Comparison of ENCODE assay signal across 34 cellular contexts in the genomic region with DNA sequence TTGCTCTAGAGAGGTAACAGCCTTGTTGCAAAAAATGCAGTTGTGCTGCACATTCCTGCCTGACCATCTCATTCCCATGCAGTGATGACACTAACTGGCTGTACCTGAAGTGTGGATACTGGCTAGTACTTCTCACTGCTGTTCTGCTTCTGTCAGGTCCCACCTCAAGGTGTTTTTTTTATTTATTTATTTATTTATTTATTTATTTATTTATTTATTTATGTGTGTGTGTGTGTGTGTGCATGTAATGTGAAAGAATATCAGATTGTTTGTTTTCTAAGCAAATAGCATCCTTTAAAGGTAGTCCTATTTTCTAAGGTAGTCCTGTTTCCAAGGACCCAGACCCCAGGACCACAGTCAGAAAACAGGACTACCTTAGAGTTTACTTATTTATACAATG.
"Had no signal": no experiment of that assay in that cellular context is flagged by ENCODE, and none has a peak within 500 bp of the region (broad histone marks: within the 10 kb centered on the region; RNA-seq: fewer than 3 reads in every experiment).

No MANE protein-coding gene starts in this region.

- ATAC-seq: activated naive CD4-positive, alpha-beta T cell treated with anti-CD3 and anti-CD28 coated beads, Interleukin-2, amount 50 U/mL, for 72 hours; activated naive CD8-positive, alpha-beta T cell treated with anti-CD3 and anti-CD28 coated beads, Interleukin-2, amount 50 U/mL, for 24 hours; activated T-cell treated with anti-CD3 and anti-CD28 coated beads, Interleukin-2, amount 50 U/mL, for 4 hours; activated T-cell treated with anti-CD3 and anti-CD28 coated beads, Interleukin-2, amount 50 U/mL, for 72 hours; activated T-helper 17 cell treated with anti-CD3 and anti-CD28 coated beads, Interleukin-2, amount 50 U/mL, for 72 hours; body of pancreas had no signal

- H3K27ac ChIP-seq: adrenal gland, ascending aorta, body of pancreas, brain microvascular endothelial cell, breast epithelium, cardiac muscle cell had no signal

- H3K36me3 ChIP-seq: adrenal gland, ascending aorta, brain microvascular endothelial cell, breast epithelium, cardiac muscle cell had no signal

- H3K9me3 ChIP-seq: adrenal gland, ascending aorta, body of pancreas, breast epithelium had no signal

- H3K27me3 ChIP-seq: adrenal gland, ascending aorta, body of pancreas, brain microvascular endothelial cell, breast epithelium had no signal

- FAIRE-seq: astrocyte, bronchial epithelial cell had no signal

- H3K4me1 ChIP-seq: adrenal gland, ascending aorta, body of pancreas, breast epithelium had no signal

- H3K4me3 ChIP-seq: adrenal gland, ascending aorta, body of pancreas, breast epithelium, cardiac muscle cell had no signal

- DNase-seq: activated effector memory CD4-positive, alpha-beta T cell treated with anti-CD3 and anti-CD28 coated beads, Interleukin-2, amount 50 U/mL, for 16 hours; activated effector memory CD4-positive, alpha-beta T cell treated with Interleukin-2 at 50 U/mL for 16 hours; activated gamma-delta T cell; activated gamma-delta T cell treated with Interleukin-2 at 50 U/mL for 16 hours; activated naive CD4-positive, alpha-beta T cell; activated naive CD4-positive, alpha-beta T cell treated with anti-CD3 and anti-CD28 coated beads for 36 hours; activated naive CD4-positive, alpha-beta T cell treated with anti-CD3 and anti-CD28 coated beads, Interleukin-2, amount 10 ng/mL, durations not matched to agents 7 days and 5 days; activated naive CD4-positive, alpha-beta T cell treated with anti-CD3 and anti-CD28 coated beads, Interleukin-2, amount 50 U/mL, for 16 hours; activated naive CD4-positive, alpha-beta T cell treated with Interleukin-2 at 50 U/mL for 16 hours; activated naive CD8-positive, alpha-beta T cell treated with anti-CD3 and anti-CD28 coated beads for 36 hours; activated naive CD8-positive, alpha-beta T cell treated with anti-CD3 and anti-CD28 coated beads, Interleukin-2, amount 10 ng/mL, durations not matched to agents 7 days and 5 days; activated naive CD8-positive, alpha-beta T cell treated with anti-CD3 and anti-CD28 coated beads, Interleukin-2, amount 50 U/mL, for 24 hours; activated T-cell treated with anti-CD3 and anti-CD28 coated beads, Interleukin-2, amount 50 U/mL, for 1 hour; activated T-cell treated with anti-CD3 and anti-CD28 coated beads, Interleukin-2, amount 50 U/mL, for 24 hours; activated T-cell treated with anti-CD3 and anti-CD28 coated beads, Interleukin-2, amount 50 U/mL, for 4 hours; activated T-cell treated with anti-CD3 and anti-CD28 coated beads, Interleukin-2, amount 50 U/mL, for 48 hours; activated T-cell treated with anti-CD3 and anti-CD28 coated beads, Interleukin-2, amount 50 U/mL, for 72 hours; adrenal gland; amniotic stem cell; amygdala; anterior cingulate cortex; aorta; body of pancreas; brain microvascular endothelial cell; caudate nucleus; central memory CD4-positive, alpha-beta T cell; cerebellar nuclear complex had no signal
